In genomic region chr3:151845506-151845905, GRCh38 we compare ENCODE assay signal across 1 cellular context.
TF ChIP-seq lines count a peak whose summit lies in the region.

No MANE protein-coding gene starts in this region.

TF ChIP-seq in IMR-90, 13 proteins besides CTCF, POLR2A, EP300 and RAD21:
- TF ChIP-seq MAFK (IDR thresholded peaks at IDR 0.05; ENCODE audit: low read depth, low read length), result no peak
- no peak for TF ChIP-seq BHLHE40 (IDR thresholded peaks at IDR 0.05; ENCODE audit: low read depth, low read length)
- no peak for TF ChIP-seq MAZ (IDR thresholded peaks at IDR 0.05; ENCODE audit: borderline replicate concordance, low read depth, low read length)
- TF ChIP-seq RCOR1 (IDR thresholded peaks at IDR 0.05; ENCODE audit: insufficient replicate concordance, low read length), result no peak
- TF ChIP-seq CEBPB (IDR thresholded peaks at IDR 0.05; ENCODE audit: low read depth, low read length), result no peak
- TF ChIP-seq USF2 (IDR thresholded peaks at IDR 0.05; ENCODE audit: low read depth, low read length), result no peak
- TF ChIP-seq FOS (IDR thresholded peaks at IDR 0.05; ENCODE audit: low read depth, low read length), result no peak
- TF ChIP-seq RFX5 (IDR thresholded peaks at IDR 0.05; ENCODE audit: low read depth, low read length), result no peak
- TF ChIP-seq SMC3 (IDR thresholded peaks at IDR 0.05; ENCODE audit: low read depth, low read length), result no peak
- TF ChIP-seq, protein P1, sequence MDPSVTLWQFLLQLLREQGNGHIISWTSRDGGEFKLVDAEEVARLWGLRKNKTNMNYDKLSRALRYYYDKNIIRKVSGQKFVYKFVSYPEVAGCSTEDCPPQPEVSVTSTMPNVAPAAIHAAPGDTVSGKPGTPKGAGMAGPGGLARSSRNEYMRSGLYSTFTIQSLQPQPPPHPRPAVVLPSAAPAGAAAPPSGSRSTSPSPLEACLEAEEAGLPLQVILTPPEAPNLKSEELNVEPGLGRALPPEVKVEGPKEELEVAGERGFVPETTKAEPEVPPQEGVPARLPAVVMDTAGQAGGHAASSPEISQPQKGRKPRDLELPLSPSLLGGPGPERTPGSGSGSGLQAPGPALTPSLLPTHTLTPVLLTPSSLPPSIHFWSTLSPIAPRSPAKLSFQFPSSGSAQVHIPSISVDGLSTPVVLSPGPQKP (IDR thresholded peaks at IDR 0.05; ENCODE audit: borderline replicate concordance, low read depth, low read length), result no peak
- TF ChIP-seq MXI1 (IDR thresholded peaks at IDR 0.05; ENCODE audit: borderline replicate concordance, low read depth, low read length), result no peak
- no peak for TF ChIP-seq CHD1 (IDR thresholded peaks at IDR 0.05; ENCODE audit: low read depth, low read length)
- no peak for TF ChIP-seq NFE2L2 (IDR thresholded peaks at IDR 0.05; ENCODE audit: low read depth, low read length)
